Comparison of ENCODE assay signal across 14 cellular contexts in the genomic region with DNA sequence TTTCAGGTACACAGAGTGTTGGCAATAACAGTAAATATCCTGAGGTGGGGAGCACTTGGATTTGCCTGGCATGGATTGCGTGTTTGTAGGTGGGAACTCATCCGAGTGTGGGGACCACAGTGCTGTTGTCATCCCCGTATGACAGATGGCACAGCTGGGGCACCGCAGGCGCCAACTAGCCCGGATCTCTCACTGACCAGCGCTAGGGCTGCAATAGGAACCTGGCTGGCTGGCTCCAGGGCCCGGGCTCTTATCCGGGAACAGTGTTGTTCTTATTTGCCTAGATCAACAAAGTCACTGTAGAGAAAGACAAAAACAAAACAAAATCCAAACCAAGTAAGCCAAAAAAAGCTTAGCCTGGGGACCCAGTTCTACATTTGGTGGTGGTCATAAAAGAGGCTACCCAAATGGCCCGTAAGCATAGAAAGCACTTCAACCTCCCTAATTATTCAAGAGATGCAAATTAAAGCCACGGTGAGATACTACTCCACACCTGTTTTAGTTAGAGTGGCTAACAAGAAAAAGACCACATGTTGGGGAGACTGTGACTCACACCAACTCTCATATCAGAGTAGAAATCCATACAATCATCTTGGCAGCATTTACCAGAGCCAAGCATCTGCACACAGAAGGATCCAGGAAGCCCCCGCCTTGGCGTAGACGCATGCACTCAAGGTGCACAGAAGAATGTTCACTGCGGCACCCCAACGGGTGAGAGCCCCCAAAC. TPM values are rescaled to one million over a fixed set of nuclear protein-coding genes. Genes with fewer than 3 reads are reported as not detected.
DNase-seq lines count a peak whose midpoint lies in the region; ATAC-seq lines count a peak whose summit lies in the region.
"Had no signal": no experiment of that assay in that cellular context is flagged by ENCODE, and none has a peak within 500 bp of the region (broad histone marks: within the 10 kb centered on the region; RNA-seq: fewer than 3 reads in every experiment).

No MANE protein-coding gene starts in this region.

- peak; percentile 57 to 66 for ATAC-seq in activated naive CD4-positive, alpha-beta T cell treated with anti-CD3 and anti-CD28 coated beads, Interleukin-2, amount 50 U/mL, for 72 hours
- ATAC-seq in HG03442 (IDR thresholded peaks at IDR 0.05; ENCODE audit: unreplicated experiment) = no peak
- ATAC-seq in HG02981 (IDR thresholded peaks at IDR 0.05; ENCODE audit: unreplicated experiment) = no peak

- no peaks in the 10 kb centered on the region for H3K9me3 Mint-ChIP-seq in activated T-cell treated with anti-CD3 and anti-CD28 coated beads, Interleukin-2, amount 50 U/mL, for 24 hours
- H3K9me3 Mint-ChIP-seq in activated naive CD4-positive, alpha-beta T cell treated with anti-CD3 and anti-CD28 coated beads, Interleukin-2, amount 50 U/mL, for 72 hours = no peaks in the 10 kb centered on the region

- peak overlapping the region; percentile 37 for H3K27ac Mint-ChIP-seq in activated T-cell treated with anti-CD3 and anti-CD28 coated beads, Interleukin-2, amount 50 U/mL, for 24 hours
- peak overlapping the region; percentile 2 to 32 for H3K27ac Mint-ChIP-seq in activated naive CD4-positive, alpha-beta T cell treated with anti-CD3 and anti-CD28 coated beads, Interleukin-2, amount 50 U/mL, for 72 hours

- H3K4me3 Mint-ChIP-seq in activated T-cell treated with anti-CD3 and anti-CD28 coated beads, Interleukin-2, amount 50 U/mL, for 24 hours = no peak overlapping the region

- H3K36me3 Mint-ChIP-seq in activated T-cell treated with anti-CD3 and anti-CD28 coated beads, Interleukin-2, amount 50 U/mL, for 24 hours (ENCODE audit: low read depth) = peaks cover 58% of the 10 kb centered on the region
- H3K36me3 Mint-ChIP-seq in activated naive CD4-positive, alpha-beta T cell treated with anti-CD3 and anti-CD28 coated beads, Interleukin-2, amount 50 U/mL, for 72 hours = peaks cover 10 to 22% of the 10 kb centered on the region in 2 donors

- H3K27me3 Mint-ChIP-seq in activated T-cell treated with anti-CD3 and anti-CD28 coated beads, Interleukin-2, amount 50 U/mL, for 24 hours = no peaks in the 10 kb centered on the region

- H3K4me1 Mint-ChIP-seq in activated T-cell treated with anti-CD3 and anti-CD28 coated beads, Interleukin-2, amount 50 U/mL, for 24 hours (ENCODE audit: low read depth) = peaks cover 68% of the 10 kb centered on the region

- DNase-seq in activated T-cell treated with anti-CD3 and anti-CD28 coated beads, Interleukin-2, amount 50 U/mL, for 24 hours = no peak
- no peak for DNase-seq in activated T-cell treated with anti-CD3 and anti-CD28 coated beads, Interleukin-2, amount 50 U/mL, for 48 hours
- no peak for DNase-seq in activated naive CD4-positive, alpha-beta T cell treated with anti-CD3 and anti-CD28 coated beads, Interleukin-2, amount 50 U/mL, for 72 hours (ENCODE audit: low spot score in 2 of 2)
- DNase-seq in medulla oblongata (ENCODE audit: extremely low spot score) = peak; percentile 43
- peak; percentile 71 for DNase-seq in superior temporal gyrus (ENCODE audit: extremely low spot score)
- no peak for DNase-seq in SIG-M5 (lab: John Stamatoyannopoulos, UW)
- DNase-seq: activated CD4-positive, alpha-beta T cell treated with anti-CD3 and anti-CD28 coated beads, Interleukin-2, amount 50 U/mL, for 48 hours; amniotic stem cell; DMS53; NCI-H146; NCI-H524 treated with DMSO at 0.1 percent for 48 hours; thyroid gland had no signal

RNA-seq across cellular contexts. Expression of a gene that starts 27.2 kb away (rescaled TPM):
- total RNA-seq in activated naive CD4-positive, alpha-beta T cell treated with anti-CD3 and anti-CD28 coated beads, Interleukin-2, amount 50 U/mL, for 72 hours = 100 to 1,000 TPM in 1 of 2 donors, 10 to 100 TPM in 1; 77.0 to 181 TPM

Comparison
In these comparisons a context has a peak if more than half of its experiments do, and no peak if none do; other contexts are left out.
1. DNase-seq: peak in medulla oblongata (single experiment) and superior temporal gyrus (single experiment); none in activated T-cell treated with anti-CD3 and anti-CD28 coated beads, Interleukin-2, amount 50 U/mL, for 24 hours (single experiment), activated T-cell treated with anti-CD3 and anti-CD28 coated beads, Interleukin-2, amount 50 U/mL, for 48 hours (0 of 2), activated naive CD4-positive, alpha-beta T cell treated with anti-CD3 and anti-CD28 coated beads, Interleukin-2, amount 50 U/mL, for 72 hours (0 of 2) and SIG-M5 (single experiment).
2. ATAC-seq: peak in activated naive CD4-positive, alpha-beta T cell treated with anti-CD3 and anti-CD28 coated beads, Interleukin-2, amount 50 U/mL, for 72 hours (2 of 2); none in HG03442 (single experiment) and HG02981 (single experiment).